In the genomic region with DNA sequence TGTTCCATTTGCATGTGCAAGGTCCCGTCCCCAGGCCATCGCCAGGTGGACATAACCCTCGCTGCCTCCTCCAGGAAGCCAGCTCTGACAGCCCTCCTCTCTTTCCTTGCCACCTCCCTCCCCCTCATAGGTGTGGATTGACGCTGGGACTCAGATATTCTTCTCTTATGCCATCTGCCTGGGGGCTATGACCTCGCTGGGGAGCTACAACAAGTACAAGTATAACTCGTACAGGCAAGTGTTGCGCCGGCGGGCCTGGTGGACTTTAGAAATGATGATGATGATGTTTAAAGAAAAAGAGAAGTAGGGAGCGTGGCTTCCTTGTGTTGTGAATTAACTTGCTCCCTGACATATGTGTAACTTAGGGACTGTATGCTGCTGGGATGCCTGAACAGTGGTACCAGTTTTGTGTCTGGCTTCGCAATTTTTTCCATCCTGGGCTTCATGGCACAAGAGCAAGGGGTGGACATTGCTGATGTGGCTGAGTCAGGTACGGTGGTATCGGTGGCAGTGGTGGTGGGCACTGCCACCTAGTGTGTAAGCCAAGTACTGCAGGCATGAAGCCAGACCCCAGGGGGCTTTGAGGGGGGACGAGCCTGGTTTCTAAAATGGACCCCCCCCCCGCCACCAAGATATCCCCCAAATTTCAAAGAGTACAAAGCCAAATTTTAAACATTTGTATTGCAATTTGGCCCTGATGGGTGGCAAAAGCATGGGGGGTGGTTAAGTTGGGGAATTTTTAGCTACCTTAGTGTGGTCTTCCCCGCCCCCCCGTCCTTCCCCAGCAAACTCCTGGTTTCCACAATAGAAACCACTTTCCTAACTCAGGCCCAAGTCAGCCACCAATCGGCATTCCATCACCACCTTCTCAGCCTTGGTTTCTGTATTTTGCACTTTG, we compare ENCODE assay signal across 8 cellular contexts.
DNase-seq lines count a peak whose midpoint lies in the region; TF ChIP-seq lines count a peak whose summit lies in the region.

No MANE protein-coding gene starts in this region.

- no peak overlapping the region for H3K23ac ChIP-seq in mesendoderm (ENCODE audit: low read length)

- no peak overlapping the region for H4K8ac ChIP-seq in mesendoderm (ENCODE audit: low read depth, low read length)

- intact Hi-C loops in testis (cut with DNase I; ENCODE audit: low total_unique reads): loop anchor here (10.0 kb wide), 1 partner anchor 263 kb away; no protein-coding TSS in a partner anchor

- H3K4ac ChIP-seq in mesendoderm (ENCODE audit: low read depth, low read length): no peak overlapping the region

- no peak overlapping the region for H3K27ac ChIP-seq in KMS-11
- no peak overlapping the region for H3K27ac ChIP-seq in mesendoderm (ENCODE audit: low read depth, low read length)
- H3K27ac ChIP-seq in testis: no peak overlapping the region

- H3K4me3 ChIP-seq in KMS-11 (IDR thresholded peaks at IDR 0.05; ENCODE audit: insufficient read depth, low read depth, low read length) (no peak overlapping the region), mesendoderm (ENCODE audit: low read length) (no peak overlapping the region), testis (no peak overlapping the region)

- H3K4me1 ChIP-seq in KMS-11 (ENCODE audit: low read depth, poor library complexity, severe bottlenecking) (no peaks in the 10 kb centered on the region), mesendoderm (ENCODE audit: control insufficient read depth, low read depth, low read length) (no peaks in the 10 kb centered on the region), testis (peaks cover 16% of the 10 kb centered on the region)

- H3K79me2 ChIP-seq in KMS-11 (ENCODE audit: insufficient read depth, low read depth) (no peaks in the 10 kb centered on the region), mesendoderm (ENCODE audit: control insufficient read depth, insufficient read depth, low read length) (no peaks in the 10 kb centered on the region)

- TF ChIP-seq POLR2A in testis (IDR thresholded peaks at IDR 0.05): no peak

- H2BK120ac ChIP-seq in mesendoderm (ENCODE audit: low read depth, low read length): no peak overlapping the region

- H3K79me1 ChIP-seq in mesendoderm (ENCODE audit: low read length): no peaks in the 10 kb centered on the region

- no peaks in the 10 kb centered on the region for H4K20me1 ChIP-seq in KMS-11 (ENCODE audit: insufficient read depth)

- H2BK5ac ChIP-seq in mesendoderm (ENCODE audit: low read length): no peak overlapping the region

- no peak overlapping the region for H3K56ac ChIP-seq in mesendoderm (ENCODE audit: low read length)

- no peak overlapping the region for H4K5ac ChIP-seq in mesendoderm (ENCODE audit: low read length)

- H3K36me3 ChIP-seq in KMS-11 (ENCODE audit: insufficient read depth) (no peaks in the 10 kb centered on the region), mesendoderm (ENCODE audit: control insufficient read depth, insufficient read depth, low read length) (peaks cover 8% of the 10 kb centered on the region), testis (ENCODE audit: low read depth, missing control alignments) (no peaks in the 10 kb centered on the region)

- no peaks in the 10 kb centered on the region for H3K27me3 ChIP-seq in KMS-11 (ENCODE audit: insufficient read depth, low read depth)
- H3K27me3 ChIP-seq in mesendoderm (ENCODE audit: insufficient read depth, low read length, poor library complexity): no peaks in the 10 kb centered on the region
- H3K27me3 ChIP-seq in testis: no peaks in the 10 kb centered on the region

- no CpG with 5 or more reads among the region's 18 CpGs for WGBS in mesendoderm (ENCODE audit: extremely low coverage, insufficient coverage, low lambda C conversion rate)
- 75 to 77% methylated on average over 18 of the region's 18 CpGs for WGBS in testis, 2 donors

- H2AFZ ChIP-seq in KMS-11 (ENCODE audit: low read depth): no peak overlapping the region

- H3K9ac ChIP-seq in KMS-11 (no peak overlapping the region), mesendoderm (ENCODE audit: low read length) (no peak overlapping the region)

- TF ChIP-seq CTCF in KMS-11 (conservative IDR thresholded peaks at IDR 0.05; ENCODE audit: low read depth, low read length) (peak; percentile 79), testis (IDR thresholded peaks at IDR 0.05) (peak; percentile 90 to 92 (median 91))

- no peak overlapping the region for H2BK15ac ChIP-seq in mesendoderm (replicated peaks; ENCODE audit: low read depth)

- H3K4me2 ChIP-seq in KMS-11 (no peak overlapping the region), mesendoderm (ENCODE audit: low read length) (no peak overlapping the region)

- H3K18ac ChIP-seq in mesendoderm (ENCODE audit: low read length): no peak overlapping the region

- DNase-seq in Daoy (ENCODE audit: low read depth) (peak; percentile 32), ecto neural progenitor cell (ENCODE audit: low spot score) (peak; percentile 74), mesendoderm (peak; percentile 46), testis (peak; percentile 54), NCI-H1436 treated with DMSO at 0.1 percent for 48 hours (lab: John Stamatoyannopoulos, UW) (no peak), NCI-H2196 (lab: John Stamatoyannopoulos, UW; ENCODE audit: unreplicated experiment) (no peak)
- DNase-seq in activated CD4-positive, alpha-beta T cell treated with anti-CD3 and anti-CD28 coated beads, Interleukin-2, amount 50 U/mL, for 4 hours: peak; percentile 31 to 42

- no peak overlapping the region for H2AK5ac ChIP-seq in mesendoderm (ENCODE audit: low read length)

- no peaks in the 10 kb centered on the region for H3K9me3 ChIP-seq in testis

Comparison
In these comparisons a context has a peak if more than half of its experiments do, and no peak if none do; other contexts are left out.
1. DNase-seq: peak in Daoy (single experiment), activated CD4-positive, alpha-beta T cell treated with anti-CD3 and anti-CD28 coated beads, Interleukin-2, amount 50 U/mL, for 4 hours (2 of 2), ecto neural progenitor cell (single experiment), mesendoderm (single experiment) and testis (single experiment); none in NCI-H1436 treated with DMSO at 0.1 percent for 48 hours (single experiment) and NCI-H2196 (single experiment).